23 cellular contexts compared by ENCODE assay signal in the genomic region with DNA sequence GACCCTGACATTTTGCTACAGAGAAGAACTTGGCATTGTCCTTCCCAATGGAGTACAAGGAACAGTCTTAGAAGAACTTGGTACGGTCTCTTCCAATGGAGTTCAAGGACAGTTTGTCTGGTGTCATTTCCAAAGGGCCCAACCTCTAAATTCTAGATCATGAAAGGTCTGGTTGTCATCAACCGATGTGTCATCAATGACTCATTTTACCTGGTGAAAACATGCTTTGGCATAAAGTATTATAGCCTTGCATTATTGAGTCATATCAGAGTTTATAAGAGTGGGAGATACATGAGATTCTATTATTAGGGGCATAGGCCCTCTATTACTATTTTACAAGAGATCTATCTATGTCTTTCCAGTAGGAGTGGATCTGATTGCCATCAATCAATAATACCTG. TPM values are rescaled to one million over a fixed set of nuclear protein-coding genes. Genes with fewer than 3 reads are reported as not detected.
"Had no signal": no experiment of that assay in that cellular context is flagged by ENCODE, and none has a peak within 500 bp of the region (broad histone marks: within the 10 kb centered on the region; RNA-seq: fewer than 3 reads in every experiment).

No MANE protein-coding gene starts in this region.

- H3K27ac ChIP-seq: cardiac muscle cell, hepatocyte, neutrophil, parathyroid adenoma, tibial nerve, uterus had no signal

- H3K79me2 ChIP-seq: hepatocyte, parathyroid adenoma had no signal

- FAIRE-seq: astrocyte had no signal

- DNase-seq: activated CD4-positive, alpha-beta T cell treated with anti-CD3 and anti-CD28 coated beads, Interleukin-2, amount 50 U/mL, for 4 hours; activated CD4-positive, CD25-positive, alpha-beta regulatory T cell; activated CD8-positive, alpha-beta memory T cell treated with anti-CD3 and anti-CD28 coated beads, Interleukin-2, amount 10 ng/mL, durations not matched to agents 7 days and 5 days; activated gamma-delta T cell treated with Interleukin-2 at 50 U/mL for 16 hours; activated T-cell treated with anti-CD3 and anti-CD28 coated beads, Interleukin-2, amount 50 U/mL, for 48 hours; endodermal cell; islet precursor cell; left ventricle myocardium superior; mesendoderm; natural killer cell; stimulated activated CD4-positive, alpha-beta T cell treated with anti-CD3 and anti-CD28 coated beads, Interleukin-12 subunit alpha, Interleukin-12 subunit beta, amount 100 ng/mL, for 4 hours; stimulated activated naive B cell treated with anti-CD40 and anti-IgM and Interleukin-4, amounts not matched to agents 10 μg/mL and 1 μg/mL and 100 μg/mL, for 72 hours; substantia nigra; uterus had no signal

- H3K27me3 ChIP-seq: cardiac muscle cell, hepatocyte, tibial nerve, uterus had no signal

- ATAC-seq: activated CD8-positive, alpha-beta memory T cell treated with anti-CD3 and anti-CD28 coated beads, Interleukin-2, amount 10 ng/mL, durations not matched to agents 7 days and 5 days; left ventricle myocardium superior; natural killer cell; stimulated activated naive B cell treated with anti-CD40 and anti-IgM and Interleukin-4, amounts not matched to agents 10 μg/mL and 1 μg/mL and 100 μg/mL, for 72 hours had no signal

- H3K4me1 ChIP-seq: parathyroid adenoma, tibial nerve, uterus had no signal

- H3K9me3 ChIP-seq: neutrophil, uterus had no signal

- H3K4me3 Mint-ChIP-seq: activated CD8-positive, alpha-beta memory T cell treated with anti-CD3 and anti-CD28 coated beads, Interleukin-2, amount 10 ng/mL, durations not matched to agents 7 days and 5 days; endodermal cell; natural killer cell; stimulated activated naive B cell treated with anti-CD40 and anti-IgM and Interleukin-4, amounts not matched to agents 10 μg/mL and 1 μg/mL and 100 μg/mL, for 72 hours; T-helper 2 cell treated with Interferon-gamma antibody and Interleukin-4, amounts not matched to agents 5 μg/mL and 100 μg/mL, for 36 hours had no signal

- H3K4me1 Mint-ChIP-seq: activated CD8-positive, alpha-beta memory T cell treated with anti-CD3 and anti-CD28 coated beads, Interleukin-2, amount 10 ng/mL, durations not matched to agents 7 days and 5 days; natural killer cell; stimulated activated naive B cell treated with anti-CD40 and anti-IgM and Interleukin-4, amounts not matched to agents 10 μg/mL and 1 μg/mL and 100 μg/mL, for 72 hours had no signal

- H3K9me3 Mint-ChIP-seq: natural killer cell; T-helper 2 cell treated with Interferon-gamma antibody and Interleukin-4, amounts not matched to agents 5 μg/mL and 100 μg/mL, for 36 hours had no signal

- H3K27ac Mint-ChIP-seq: activated CD8-positive, alpha-beta memory T cell treated with anti-CD3 and anti-CD28 coated beads, Interleukin-2, amount 10 ng/mL, durations not matched to agents 7 days and 5 days; endodermal cell; natural killer cell; stimulated activated naive B cell treated with anti-CD40 and anti-IgM and Interleukin-4, amounts not matched to agents 10 μg/mL and 1 μg/mL and 100 μg/mL, for 72 hours; T-helper 2 cell treated with Interferon-gamma antibody and Interleukin-4, amounts not matched to agents 5 μg/mL and 100 μg/mL, for 36 hours had no signal

- H3K4me3 ChIP-seq: cardiac muscle cell, hepatocyte, tibial nerve, uterus had no signal

- H3K36me3 Mint-ChIP-seq: activated CD8-positive, alpha-beta memory T cell treated with anti-CD3 and anti-CD28 coated beads, Interleukin-2, amount 10 ng/mL, durations not matched to agents 7 days and 5 days; natural killer cell; stimulated activated naive B cell treated with anti-CD40 and anti-IgM and Interleukin-4, amounts not matched to agents 10 μg/mL and 1 μg/mL and 100 μg/mL, for 72 hours had no signal

- H3K36me3 ChIP-seq: cardiac muscle cell, neutrophil, tibial nerve, uterus had no signal

- H3K4me2 ChIP-seq: hepatocyte had no signal

- H2AFZ ChIP-seq: hepatocyte, parathyroid adenoma had no signal

- H3K9ac ChIP-seq: parathyroid adenoma had no signal

RNA-seq across cellular contexts. Expression of a gene that starts 4.3 kb away (rescaled TPM):
- total RNA-seq: activated CD8-positive, alpha-beta memory T cell treated with anti-CD3 and anti-CD28 coated beads, Interleukin-2, amount 10 ng/mL, durations not matched to agents 7 days and 5 days; astrocyte; cardiac muscle cell; dermis microvascular lymphatic vessel endothelial cell; glomerular endothelial cell; left ventricle myocardium superior; natural killer cell; tibial nerve; uterus had no signal
